In the genomic region with DNA sequence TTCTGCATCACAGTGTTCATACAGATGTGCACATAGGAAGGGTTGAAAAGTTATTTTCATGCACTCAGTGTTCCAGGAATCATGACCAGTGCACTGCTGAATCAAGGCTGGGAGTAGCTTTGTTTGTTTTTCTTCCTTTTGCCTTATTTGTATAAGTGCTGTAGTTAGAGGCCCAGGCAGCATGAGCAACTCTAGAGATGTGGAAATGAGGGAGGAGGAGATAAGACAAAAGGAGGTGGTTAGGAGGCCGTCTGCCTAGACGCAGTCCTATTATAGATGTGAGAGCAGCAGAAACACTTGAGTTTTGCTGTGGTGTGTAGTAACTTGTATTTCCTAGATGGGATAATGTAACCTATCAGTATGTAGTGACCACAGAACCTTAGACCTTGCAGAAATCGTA, we compare ENCODE assay signal across 1 cellular context.
TF ChIP-seq lines count a peak whose summit lies in the region.

No MANE protein-coding gene starts in this region.

TF ChIP-seq in K562, 482 proteins besides CTCF, POLR2A, EP300 and RAD21 (continued from another document and continues in another):
- TF ChIP-seq, protein P1, sequence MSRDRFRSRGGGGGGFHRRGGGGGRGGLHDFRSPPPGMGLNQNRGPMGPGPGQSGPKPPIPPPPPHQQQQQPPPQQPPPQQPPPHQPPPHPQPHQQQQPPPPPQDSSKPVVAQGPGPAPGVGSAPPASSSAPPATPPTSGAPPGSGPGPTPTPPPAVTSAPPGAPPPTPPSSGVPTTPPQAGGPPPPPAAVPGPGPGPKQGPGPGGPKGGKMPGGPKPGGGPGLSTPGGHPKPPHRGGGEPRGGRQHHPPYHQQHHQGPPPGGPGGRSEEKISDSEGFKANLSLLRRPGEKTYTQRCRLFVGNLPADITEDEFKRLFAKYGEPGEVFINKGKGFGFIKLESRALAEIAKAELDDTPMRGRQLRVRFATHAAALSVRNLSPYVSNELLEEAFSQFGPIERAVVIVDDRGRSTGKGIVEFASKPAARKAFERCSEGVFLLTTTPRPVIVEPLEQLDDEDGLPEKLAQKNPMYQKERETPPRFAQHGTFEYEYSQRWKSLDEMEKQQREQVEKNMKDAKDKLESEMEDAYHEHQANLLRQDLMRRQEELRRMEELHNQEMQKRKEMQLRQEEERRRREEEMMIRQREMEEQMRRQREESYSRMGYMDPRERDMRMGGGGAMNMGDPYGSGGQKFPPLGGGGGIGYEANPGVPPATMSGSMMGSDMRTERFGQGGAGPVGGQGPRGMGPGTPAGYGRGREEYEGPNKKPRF (IDR thresholded peaks at IDR 0.05; ENCODE audit: low read depth, low read length), result no peak
- TF ChIP-seq FOXK2 (conservative IDR thresholded peaks at IDR 0.05 in 1 of 2, IDR thresholded peaks at IDR 0.05 in 1 of 2; ENCODE audit: low read depth in 2 of 2) (0 out of 4 replicates have a peak, but pooled peaks of 1 of the 2 experiments have one; percentile 19), TAL1 (IDR thresholded peaks at IDR 0.05) (peak; percentile 17; the same call in 1 of the 2 replicates), NR2C2 (CRISPR knock-in tag; IDR thresholded peaks at IDR 0.05) (no peak), NR2C2 (tag; IDR thresholded peaks at IDR 0.05) (peak; percentile 27; the same call in 1 of the 2 replicates), TSC22D4 (tag; IDR thresholded peaks at IDR 0.05) (no peak), ZNF830 (CRISPR knock-in tag; IDR thresholded peaks at IDR 0.05) (no peak), SMARCE1 (IDR thresholded peaks at IDR 0.05) (0 out of 2 replicates have a peak, but pooled peaks have one; percentile 32), U2AF1 (optimal IDR thresholded peaks at IDR 0.05; ENCODE audit: low read depth, low read length) (no peak), ZNF354B (CRISPR knock-in tag; IDR thresholded peaks at IDR 0.05) (no peak), NFIC (IDR thresholded peaks at IDR 0.05) (no peak), TCF3 (CRISPR knock-in tag; IDR thresholded peaks at IDR 0.05) (peak; percentile 69), NR2C1 (IDR thresholded peaks at IDR 0.05) (no peak), NR2C1 (tag; IDR thresholded peaks at IDR 0.05) (no peak), SRF (CRISPR knock-in tag; IDR thresholded peaks at IDR 0.05) (peak in 1 of 2 experiments; percentile 90; a peak in 1 of 4 replicates), ZFX (CRISPR knock-in tag; IDR thresholded peaks at IDR 0.05) (no peak), HSF4 (CRISPR knock-in tag; IDR thresholded peaks at IDR 0.05; ENCODE audit: borderline replicate concordance) (no peak), FOXA3 (CRISPR knock-in tag; conservative IDR thresholded peaks at IDR 0.05 in 1 of 2, IDR thresholded peaks at IDR 0.05 in 1 of 2) (peak; percentile 46 to 79; a peak in 3 of 4 replicates), GABPB1 (CRISPR knock-in tag; IDR thresholded peaks at IDR 0.05) (0 out of 2 replicates have a peak, but pooled peaks have one; percentile 31), BCOR (IDR thresholded peaks at IDR 0.05) (no peak), CEBPB (tag; IDR thresholded peaks at IDR 0.05) (peak; percentile 36; the same call in 1 of the 2 replicates), NBN (IDR thresholded peaks at IDR 0.05; ENCODE audit: low read depth) (no peak), STAT5B (CRISPR knock-in tag; IDR thresholded peaks at IDR 0.05) (no peak), ASH1L (IDR thresholded peaks at IDR 0.05; ENCODE audit: borderline replicate concordance, low read depth, partially characterized antibody) (no peak), EWSR1 (IDR thresholded peaks at IDR 0.05; ENCODE audit: borderline replicate concordance, low read depth, partially characterized antibody) (no peak), ZEB2 (IDR thresholded peaks at IDR 0.05) (no peak), MCM3 (IDR thresholded peaks at IDR 0.05) (no peak), RBM14 (IDR thresholded peaks at IDR 0.05; ENCODE audit: borderline replicate concordance, insufficient read depth, low read depth, low read length) (no peak), ZNF431 (CRISPR knock-in tag; IDR thresholded peaks at IDR 0.05) (no peak), ELF4 (CRISPR knock-in tag; IDR thresholded peaks at IDR 0.05) (no peak), MED1 (CRISPR knock-in tag; IDR thresholded peaks at IDR 0.05; ENCODE audit: borderline replicate concordance) (no peak), ZNF699 (CRISPR knock-in tag; IDR thresholded peaks at IDR 0.05; ENCODE audit: insufficient replicate concordance) (no peak), POLR2AphosphoS2 (IDR thresholded peaks at IDR 0.05; ENCODE audit: low read length) (no peak), HIVEP1 (CRISPR knock-in tag; IDR thresholded peaks at IDR 0.05) (no peak), JUND (IDR thresholded peaks at IDR 0.05; ENCODE audit: borderline replicate concordance, low read depth, low read length) (no peak; the same call in 1 of the 2 replicates), JUND (tag; IDR thresholded peaks at IDR 0.05; ENCODE audit: borderline replicate concordance, low read depth, low read length) (0 out of 3 replicates have a peak, but pooled peaks have one; percentile 14), C11orf30 (IDR thresholded peaks at IDR 0.05; ENCODE audit: low read depth) (no peak), NONO (IDR thresholded peaks at IDR 0.05; ENCODE audit: low read depth in 2 of 2, low read length in 1 of 2) (no peak), NCOR1 (IDR thresholded peaks at IDR 0.05) (no peak), IFI16 (CRISPR knock-in tag; IDR thresholded peaks at IDR 0.05) (no peak)
- TF ChIP-seq, protein P2, sequence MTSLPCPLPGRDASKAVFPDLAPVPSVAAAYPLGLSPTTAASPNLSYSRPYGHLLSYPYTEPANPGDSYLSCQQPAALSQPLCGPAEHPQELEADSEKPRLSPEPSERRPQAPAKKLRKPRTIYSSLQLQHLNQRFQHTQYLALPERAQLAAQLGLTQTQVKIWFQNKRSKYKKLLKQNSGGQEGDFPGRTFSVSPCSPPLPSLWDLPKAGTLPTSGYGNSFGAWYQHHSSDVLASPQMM (CRISPR knock-in tag; IDR thresholded peaks at IDR 0.05), result no peak
- TF ChIP-seq, protein P3, sequence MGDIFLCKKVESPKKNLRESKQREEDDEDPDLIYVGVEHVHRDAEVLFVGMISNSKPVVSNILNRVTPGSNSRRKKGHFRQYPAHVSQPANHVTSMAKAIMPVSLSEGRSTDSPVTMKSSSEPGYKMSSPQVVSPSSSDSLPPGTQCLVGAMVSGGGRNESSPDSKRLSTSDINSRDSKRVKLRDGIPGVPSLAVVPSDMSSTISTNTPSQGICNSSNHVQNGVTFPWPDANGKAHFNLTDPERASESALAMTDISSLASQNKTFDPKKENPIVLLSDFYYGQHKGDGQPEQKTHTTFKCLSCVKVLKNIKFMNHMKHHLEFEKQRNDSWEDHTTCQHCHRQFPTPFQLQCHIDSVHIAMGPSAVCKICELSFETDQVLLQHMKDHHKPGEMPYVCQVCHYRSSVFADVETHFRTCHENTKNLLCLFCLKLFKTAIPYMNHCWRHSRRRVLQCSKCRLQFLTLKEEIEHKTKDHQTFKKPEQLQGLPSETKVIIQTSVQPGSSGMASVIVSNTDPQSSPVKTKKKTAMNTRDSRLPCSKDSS (IDR thresholded peaks at IDR 0.05; ENCODE audit: low read depth, partially characterized antibody), result no peak
- TF ChIP-seq, protein P4, sequence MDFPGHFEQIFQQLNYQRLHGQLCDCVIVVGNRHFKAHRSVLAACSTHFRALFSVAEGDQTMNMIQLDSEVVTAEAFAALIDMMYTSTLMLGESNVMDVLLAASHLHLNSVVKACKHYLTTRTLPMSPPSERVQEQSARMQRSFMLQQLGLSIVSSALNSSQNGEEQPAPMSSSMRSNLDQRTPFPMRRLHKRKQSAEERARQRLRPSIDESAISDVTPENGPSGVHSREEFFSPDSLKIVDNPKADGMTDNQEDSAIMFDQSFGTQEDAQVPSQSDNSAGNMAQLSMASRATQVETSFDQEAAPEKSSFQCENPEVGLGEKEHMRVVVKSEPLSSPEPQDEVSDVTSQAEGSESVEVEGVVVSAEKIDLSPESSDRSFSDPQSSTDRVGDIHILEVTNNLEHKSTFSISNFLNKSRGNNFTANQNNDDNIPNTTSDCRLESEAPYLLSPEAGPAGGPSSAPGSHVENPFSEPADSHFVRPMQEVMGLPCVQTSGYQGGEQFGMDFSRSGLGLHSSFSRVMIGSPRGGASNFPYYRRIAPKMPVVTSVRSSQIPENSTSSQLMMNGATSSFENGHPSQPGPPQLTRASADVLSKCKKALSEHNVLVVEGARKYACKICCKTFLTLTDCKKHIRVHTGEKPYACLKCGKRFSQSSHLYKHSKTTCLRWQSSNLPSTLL (IDR thresholded peaks at IDR 0.05), result no peak
- TF ChIP-seq, protein P5, sequence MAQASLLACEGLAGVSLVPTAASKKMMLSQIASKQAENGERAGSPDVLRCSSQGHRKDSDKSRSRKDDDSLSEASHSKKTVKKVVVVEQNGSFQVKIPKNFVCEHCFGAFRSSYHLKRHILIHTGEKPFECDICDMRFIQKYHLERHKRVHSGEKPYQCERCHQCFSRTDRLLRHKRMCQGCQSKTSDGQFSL (CRISPR knock-in tag; IDR thresholded peaks at IDR 0.05), result no peak
- TF ChIP-seq, protein P5 (tag; IDR thresholded peaks at IDR 0.05), result no peak
- TF ChIP-seq, protein P6, sequence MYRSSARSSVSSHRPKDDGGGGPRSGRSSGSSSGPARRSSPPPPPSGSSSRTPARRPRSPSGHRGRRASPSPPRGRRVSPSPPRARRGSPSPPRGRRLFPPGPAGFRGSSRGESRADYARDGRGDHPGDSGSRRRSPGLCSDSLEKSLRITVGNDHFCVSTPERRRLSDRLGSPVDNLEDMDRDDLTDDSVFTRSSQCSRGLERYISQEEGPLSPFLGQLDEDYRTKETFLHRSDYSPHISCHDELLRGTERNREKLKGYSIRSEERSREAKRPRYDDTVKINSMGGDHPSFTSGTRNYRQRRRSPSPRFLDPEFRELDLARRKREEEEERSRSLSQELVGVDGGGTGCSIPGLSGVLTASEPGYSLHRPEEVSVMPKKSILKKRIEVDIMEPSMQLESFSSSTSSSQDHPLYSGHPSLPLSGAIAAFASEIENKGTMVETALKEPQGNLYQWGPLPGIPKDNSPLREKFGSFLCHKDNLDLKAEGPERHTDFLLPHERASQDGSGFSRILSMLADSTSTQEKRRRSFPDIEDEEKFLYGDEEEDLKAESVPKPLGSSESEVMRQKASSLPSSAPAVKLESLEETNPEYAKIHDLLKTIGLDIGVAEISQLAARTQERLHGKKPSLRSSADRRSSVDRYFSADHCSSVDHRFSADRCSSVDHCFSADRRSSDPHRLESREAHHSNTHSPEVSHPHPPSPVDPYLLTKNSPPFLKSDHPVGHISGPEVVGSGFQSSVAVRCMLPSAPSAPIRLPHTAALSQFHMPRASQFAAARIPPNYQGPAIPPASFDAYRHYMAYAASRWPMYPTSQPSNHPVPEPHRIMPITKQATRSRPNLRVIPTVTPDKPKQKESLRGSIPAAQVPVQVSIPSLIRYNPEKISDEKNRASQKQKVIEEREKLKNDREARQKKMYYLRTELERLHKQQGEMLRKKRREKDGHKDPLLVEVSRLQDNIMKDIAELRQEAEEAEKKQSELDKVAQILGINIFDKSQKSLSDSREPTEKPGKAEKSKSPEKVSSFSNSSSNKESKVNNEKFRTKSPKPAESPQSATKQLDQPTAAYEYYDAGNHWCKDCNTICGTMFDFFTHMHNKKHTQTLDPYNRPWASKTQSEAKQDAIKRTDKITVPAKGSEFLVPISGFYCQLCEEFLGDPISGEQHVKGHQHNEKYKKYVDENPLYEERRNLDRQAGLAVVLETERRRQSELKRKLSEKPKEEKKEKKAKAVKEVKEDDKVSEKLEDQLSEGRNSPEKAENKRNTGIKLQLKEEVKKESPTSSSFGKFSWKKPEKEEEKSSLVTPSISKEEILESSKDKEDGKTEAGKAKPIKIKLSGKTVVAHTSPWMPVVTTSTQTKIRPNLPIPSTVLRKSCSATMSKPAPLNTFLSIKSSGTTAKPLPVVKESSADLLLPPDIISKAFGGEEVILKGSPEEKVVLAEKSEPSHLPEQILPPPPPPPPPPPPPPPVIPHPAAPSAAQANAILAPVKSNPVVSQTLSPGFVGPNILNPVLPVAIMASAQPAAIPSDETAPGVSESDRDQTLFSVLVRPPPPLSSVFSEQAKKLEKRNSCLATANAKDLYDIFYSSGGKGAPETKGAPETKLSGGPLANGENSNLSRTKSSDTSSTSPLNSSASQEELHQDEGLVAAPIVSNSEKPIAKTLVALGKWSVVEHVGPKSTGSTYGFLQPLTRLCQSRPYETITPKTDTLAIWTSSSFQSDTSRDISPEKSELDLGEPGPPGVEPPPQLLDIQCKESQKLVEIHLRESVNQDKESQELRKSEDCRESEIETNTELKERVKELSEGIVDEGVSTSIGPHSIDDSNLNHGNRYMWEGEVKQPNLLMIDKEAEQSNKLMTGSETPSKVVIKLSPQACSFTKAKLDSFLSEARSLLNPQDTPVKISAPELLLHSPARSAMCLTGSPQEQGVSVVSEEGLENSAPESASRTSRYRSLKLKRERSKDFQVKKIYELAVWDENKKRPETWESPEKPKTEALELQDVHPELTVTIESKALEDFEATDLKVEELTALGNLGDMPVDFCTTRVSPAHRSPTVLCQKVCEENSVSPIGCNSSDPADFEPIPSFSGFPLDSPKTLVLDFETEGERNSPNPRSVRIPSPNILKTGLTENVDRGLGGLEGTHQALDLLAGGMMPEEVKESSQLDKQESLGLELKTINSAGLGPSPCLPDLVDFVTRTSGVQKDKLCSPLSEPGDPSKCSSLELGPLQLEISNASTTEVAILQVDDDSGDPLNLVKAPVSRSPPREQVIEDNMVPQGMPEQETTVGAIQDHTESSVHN (IDR thresholded peaks at IDR 0.05; ENCODE audit: borderline replicate concordance in 1 of 2, low read depth in 1 of 2), result no peak
- TF ChIP-seq, protein P7, sequence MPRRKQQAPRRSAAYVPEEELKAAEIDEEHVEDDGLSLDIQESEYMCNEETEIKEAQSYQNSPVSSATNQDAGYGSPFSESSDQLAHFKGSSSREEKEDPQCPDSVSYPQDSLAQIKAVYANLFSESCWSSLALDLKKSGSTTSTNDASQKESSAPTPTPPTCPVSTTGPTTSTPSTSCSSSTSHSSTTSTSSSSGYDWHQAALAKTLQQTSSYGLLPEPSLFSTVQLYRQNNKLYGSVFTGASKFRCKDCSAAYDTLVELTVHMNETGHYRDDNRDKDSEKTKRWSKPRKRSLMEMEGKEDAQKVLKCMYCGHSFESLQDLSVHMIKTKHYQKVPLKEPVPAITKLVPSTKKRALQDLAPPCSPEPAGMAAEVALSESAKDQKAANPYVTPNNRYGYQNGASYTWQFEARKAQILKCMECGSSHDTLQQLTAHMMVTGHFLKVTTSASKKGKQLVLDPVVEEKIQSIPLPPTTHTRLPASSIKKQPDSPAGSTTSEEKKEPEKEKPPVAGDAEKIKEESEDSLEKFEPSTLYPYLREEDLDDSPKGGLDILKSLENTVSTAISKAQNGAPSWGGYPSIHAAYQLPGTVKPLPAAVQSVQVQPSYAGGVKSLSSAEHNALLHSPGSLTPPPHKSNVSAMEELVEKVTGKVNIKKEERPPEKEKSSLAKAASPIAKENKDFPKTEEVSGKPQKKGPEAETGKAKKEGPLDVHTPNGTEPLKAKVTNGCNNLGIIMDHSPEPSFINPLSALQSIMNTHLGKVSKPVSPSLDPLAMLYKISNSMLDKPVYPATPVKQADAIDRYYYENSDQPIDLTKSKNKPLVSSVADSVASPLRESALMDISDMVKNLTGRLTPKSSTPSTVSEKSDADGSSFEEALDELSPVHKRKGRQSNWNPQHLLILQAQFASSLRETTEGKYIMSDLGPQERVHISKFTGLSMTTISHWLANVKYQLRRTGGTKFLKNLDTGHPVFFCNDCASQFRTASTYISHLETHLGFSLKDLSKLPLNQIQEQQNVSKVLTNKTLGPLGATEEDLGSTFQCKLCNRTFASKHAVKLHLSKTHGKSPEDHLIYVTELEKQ (CRISPR knock-in tag; IDR thresholded peaks at IDR 0.05), result no peak
